In genomic region chr4:183936574-183937335, GRCh38 we compare ENCODE assay signal across 27 cellular contexts. TPM values are rescaled to one million over a fixed set of nuclear protein-coding genes. Genes with fewer than 3 reads are reported as not detected.
DNase-seq lines count a peak whose midpoint lies in the region; ATAC-seq and TF ChIP-seq lines count a peak whose summit lies in the region.
"Had no signal": no experiment of that assay in that cellular context is flagged by ENCODE, and none has a peak within 500 bp of the region (broad histone marks: within the 10 kb centered on the region; RNA-seq: fewer than 3 reads in every experiment).

No MANE protein-coding gene starts in this region.

- H3K4me1 Mint-ChIP-seq in activated T-cell treated with anti-CD3 and anti-CD28 coated beads, Interleukin-2, amount 50 U/mL, for 24 hours (ENCODE audit: low read depth) = peaks cover 5% of the 10 kb centered on the region
- H3K4me1 Mint-ChIP-seq: CD4-positive, alpha-beta memory T cell; naive thymus-derived CD4-positive, alpha-beta T cell had no signal

- TF ChIP-seq RAD21 in SK-N-SH (IDR thresholded peaks at IDR 0.05; ENCODE audit: low read length) = no peak

- no peak overlapping the region for H3K4me3 Mint-ChIP-seq in activated T-cell treated with anti-CD3 and anti-CD28 coated beads, Interleukin-2, amount 50 U/mL, for 24 hours
- H3K4me3 Mint-ChIP-seq: activated naive CD8-positive, alpha-beta T cell; CD4-positive, alpha-beta memory T cell; naive thymus-derived CD4-positive, alpha-beta T cell had no signal

- TF ChIP-seq CTCF in RWPE1 (conservative IDR thresholded peaks at IDR 0.05; ENCODE audit: low read depth) = no peak
- no peak for TF ChIP-seq CTCF in epithelial cell of esophagus (IDR thresholded peaks at IDR 0.05; ENCODE audit: insufficient read depth, low read depth, low read length, missing control alignments)
- TF ChIP-seq CTCF in body of pancreas (IDR thresholded peaks at IDR 0.05) = no peak
- no peak for TF ChIP-seq CTCF in SK-N-SH (IDR thresholded peaks at IDR 0.05)

- H3K9me3 ChIP-seq in body of pancreas (no peaks in the 10 kb centered on the region), SK-N-SH (no peaks in the 10 kb centered on the region)
- H3K9me3 ChIP-seq: left lung, testis had no signal

- H3K9me2 ChIP-seq in SK-N-SH = no peaks in the 10 kb centered on the region

- H3K27ac Mint-ChIP-seq in activated T-cell treated with anti-CD3 and anti-CD28 coated beads, Interleukin-2, amount 50 U/mL, for 24 hours = peak overlapping the region; percentile 32
- H3K27ac Mint-ChIP-seq: activated naive CD8-positive, alpha-beta T cell; CD4-positive, alpha-beta memory T cell; naive thymus-derived CD4-positive, alpha-beta T cell had no signal

- no peaks in the 10 kb centered on the region for H3K9me3 Mint-ChIP-seq in activated T-cell treated with anti-CD3 and anti-CD28 coated beads, Interleukin-2, amount 50 U/mL, for 24 hours
- H3K9me3 Mint-ChIP-seq: CD4-positive, alpha-beta memory T cell; naive thymus-derived CD4-positive, alpha-beta T cell had no signal

- no peaks in the 10 kb centered on the region for H3K79me2 ChIP-seq in SK-N-SH (ENCODE audit: insufficient read depth)

- no peak for TF ChIP-seq POLR2A in body of pancreas (IDR thresholded peaks at IDR 0.05)

- no peak for DNase-seq in activated T-cell treated with anti-CD3 and anti-CD28 coated beads, Interleukin-2, amount 50 U/mL, for 24 hours
- no peak for DNase-seq in activated T-cell treated with anti-CD3 and anti-CD28 coated beads, Interleukin-2, amount 50 U/mL, for 48 hours
- DNase-seq in RWPE1 (ENCODE audit: low spot score) (peak; percentile 15), epithelial cell of esophagus (ENCODE audit: low read depth) (peak; percentile 66), AG08395 (ENCODE audit: low spot score) (no peak), body of pancreas (no peak), SK-N-SH (no peak)
- DNase-seq in stimulated activated CD4-positive, alpha-beta T cell treated with anti-CD3 and anti-CD28 coated beads, Interleukin-4, amount 100 ng/mL, for 24 hours = no peak
- DNase-seq: activated CD8-positive, alpha-beta memory T cell treated with anti-CD3 and anti-CD28 coated beads, Interleukin-2, amount 50 U/mL, for 48 hours; activated effector memory CD4-positive, alpha-beta T cell treated with Interleukin-2 at 50 U/mL for 16 hours; aorta; CD4-positive, alpha-beta memory T cell; central memory CD4-positive, alpha-beta T cell; EL; left lung; naive thymus-derived CD4-positive, alpha-beta T cell; NCI-H2081 treated with DMSO at 0.1 percent for 48 hours; NCI-H446; occipital lobe; PC-3; SHP77; stimulated activated CD4-positive, alpha-beta T cell treated with anti-CD3 and anti-CD28 coated beads, Interleukin-15, amount 100 ng/mL, for 24 hours; stimulated activated naive CD4-positive, alpha-beta T cell treated with Interleukin-2 at 50 U/mL for 16 hours; T1000; testis had no signal

- intact Hi-C loops in body of pancreas (cut with DNase I) = no loop called here

- H3K27me3 ChIP-seq in body of pancreas (no peaks in the 10 kb centered on the region), SK-N-SH (ENCODE audit: insufficient read depth) (no peaks in the 10 kb centered on the region)
- H3K27me3 ChIP-seq: left lung, testis had no signal

- H3K4me2 ChIP-seq in SK-N-SH = no peak overlapping the region

- H3K4me3 ChIP-seq in epithelial cell of esophagus (ENCODE audit: low read length) (no peak overlapping the region), body of pancreas (no peak overlapping the region), SK-N-SH (ENCODE audit: low read depth in 2 of 2, low read length in 1 of 2) (no peak overlapping the region)
- H3K4me3 ChIP-seq: GM12878, left lung, testis had no signal

- H3K27ac ChIP-seq in RWPE1 (no peak overlapping the region), body of pancreas (no peak overlapping the region), SK-N-SH (ENCODE audit: low read depth in 2 of 2, low read length in 1 of 2) (no peak overlapping the region; a peak in 1 of 4 replicates)
- H3K27ac ChIP-seq: left lung, testis had no signal

- CTCF ChIA-PET in RWPE1 (lab: Yijun Ruan, JAX) (interaction anchor here (0.6 to 0.9 kb wide), 2 partner anchors 30 to 67 kb away, joined by 3 to 8 read pairs; no protein-coding TSS in a partner anchor), SK-N-SH (lab: Yijun Ruan, JAX) (interaction anchor here (1.3 kb wide), 1 partner anchor 163 kb away, joined by 4 read pairs; no protein-coding TSS in a partner anchor)

- no peak for TF ChIP-seq EP300 in SK-N-SH (IDR thresholded peaks at IDR 0.05; ENCODE audit: borderline replicate concordance in 1 of 2, low read depth in 1 of 2, low read length in 1 of 2)

- no peak overlapping the region for H2AFZ ChIP-seq in SK-N-SH (ENCODE audit: low read depth)

- POLR2A ChIA-PET in RWPE1 (lab: Yijun Ruan, JAX; ENCODE audit: low non-redundant PET) (no interaction called here), SK-N-SH (lab: Yijun Ruan, JAX) (no interaction called here)

- no peaks in the 10 kb centered on the region for H4K20me1 ChIP-seq in SK-N-SH (ENCODE audit: insufficient read depth)

- H3K4me1 ChIP-seq in body of pancreas (no peaks in the 10 kb centered on the region), SK-N-SH (ENCODE audit: control insufficient read depth in 1 of 2, insufficient read depth in 2 of 2, low read depth in 1 of 2, low read length in 1 of 2) (peaks cover 0 to 11% of the 10 kb centered on the region in 2 experiments; a peak in 2 of 4 replicates)
- H3K4me1 ChIP-seq: left lung, testis had no signal

- no peaks in the 10 kb centered on the region for H3K36me3 Mint-ChIP-seq in activated T-cell treated with anti-CD3 and anti-CD28 coated beads, Interleukin-2, amount 50 U/mL, for 24 hours (ENCODE audit: low read depth)
- H3K36me3 Mint-ChIP-seq: activated naive CD8-positive, alpha-beta T cell; CD4-positive, alpha-beta memory T cell; naive thymus-derived CD4-positive, alpha-beta T cell had no signal

- H3K36me3 ChIP-seq in body of pancreas (replicated peaks in 1 of 2; ENCODE audit: insufficient read depth in 1 of 2, low read depth in 2 of 2) (no peaks in the 10 kb centered on the region), SK-N-SH (replicated peaks in 1 of 2; ENCODE audit: control insufficient read depth in 1 of 2, insufficient read depth in 2 of 2, low read length in 1 of 2) (no peaks in the 10 kb centered on the region)
- H3K36me3 ChIP-seq: left lung had no signal

- H3F3A ChIP-seq in SK-N-SH (replicated peaks; ENCODE audit: insufficient read depth) = no peaks in the 10 kb centered on the region

- WGBS in body of pancreas, 2 donors = 85 to 96% methylated on average over 3 of the region's 3 CpGs
- 60% methylated on average over 3 of the region's 3 CpGs for WGBS in SK-N-SH (ENCODE audit: low lambda C conversion rate)

- no peak overlapping the region for H3K9ac ChIP-seq in SK-N-SH

- ATAC-seq in body of pancreas = no peak
- ATAC-seq: GM12878; left lung; naive thymus-derived CD4-positive, alpha-beta T cell; PC-3 had no signal

- peaks cover 23% of the 10 kb centered on the region for H3K27me3 Mint-ChIP-seq in activated T-cell treated with anti-CD3 and anti-CD28 coated beads, Interleukin-2, amount 50 U/mL, for 24 hours
- H3K27me3 Mint-ChIP-seq: activated naive CD8-positive, alpha-beta T cell had no signal

TF ChIP-seq in SK-N-SH, 30 proteins besides CTCF, POLR2A, EP300 and RAD21 (continues in another document):
- TF ChIP-seq MAX (IDR thresholded peaks at IDR 0.05; ENCODE audit: low read depth) = no peak
- TF ChIP-seq, protein P1, sequence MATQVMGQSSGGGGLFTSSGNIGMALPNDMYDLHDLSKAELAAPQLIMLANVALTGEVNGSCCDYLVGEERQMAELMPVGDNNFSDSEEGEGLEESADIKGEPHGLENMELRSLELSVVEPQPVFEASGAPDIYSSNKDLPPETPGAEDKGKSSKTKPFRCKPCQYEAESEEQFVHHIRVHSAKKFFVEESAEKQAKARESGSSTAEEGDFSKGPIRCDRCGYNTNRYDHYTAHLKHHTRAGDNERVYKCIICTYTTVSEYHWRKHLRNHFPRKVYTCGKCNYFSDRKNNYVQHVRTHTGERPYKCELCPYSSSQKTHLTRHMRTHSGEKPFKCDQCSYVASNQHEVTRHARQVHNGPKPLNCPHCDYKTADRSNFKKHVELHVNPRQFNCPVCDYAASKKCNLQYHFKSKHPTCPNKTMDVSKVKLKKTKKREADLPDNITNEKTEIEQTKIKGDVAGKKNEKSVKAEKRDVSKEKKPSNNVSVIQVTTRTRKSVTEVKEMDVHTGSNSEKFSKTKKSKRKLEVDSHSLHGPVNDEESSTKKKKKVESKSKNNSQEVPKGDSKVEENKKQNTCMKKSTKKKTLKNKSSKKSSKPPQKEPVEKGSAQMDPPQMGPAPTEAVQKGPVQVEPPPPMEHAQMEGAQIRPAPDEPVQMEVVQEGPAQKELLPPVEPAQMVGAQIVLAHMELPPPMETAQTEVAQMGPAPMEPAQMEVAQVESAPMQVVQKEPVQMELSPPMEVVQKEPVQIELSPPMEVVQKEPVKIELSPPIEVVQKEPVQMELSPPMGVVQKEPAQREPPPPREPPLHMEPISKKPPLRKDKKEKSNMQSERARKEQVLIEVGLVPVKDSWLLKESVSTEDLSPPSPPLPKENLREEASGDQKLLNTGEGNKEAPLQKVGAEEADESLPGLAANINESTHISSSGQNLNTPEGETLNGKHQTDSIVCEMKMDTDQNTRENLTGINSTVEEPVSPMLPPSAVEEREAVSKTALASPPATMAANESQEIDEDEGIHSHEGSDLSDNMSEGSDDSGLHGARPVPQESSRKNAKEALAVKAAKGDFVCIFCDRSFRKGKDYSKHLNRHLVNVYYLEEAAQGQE (IDR thresholded peaks at IDR 0.05; ENCODE audit: low read depth, low read length) = no peak
- TF ChIP-seq TEAD4 (IDR thresholded peaks at IDR 0.05; ENCODE audit: borderline replicate concordance, insufficient read depth) = no peak
- no peak for TF ChIP-seq SIN3A (IDR thresholded peaks at IDR 0.05; ENCODE audit: borderline replicate concordance, low read depth, low read length)
- TF ChIP-seq USF2 (IDR thresholded peaks at IDR 0.05; ENCODE audit: borderline replicate concordance, low read depth, low read length) = no peak
- no peak for TF ChIP-seq GATA2 (CRISPR knock-in tag; IDR thresholded peaks at IDR 0.05)
- TF ChIP-seq TCF12 (IDR thresholded peaks at IDR 0.05) = no peak

RNA-seq across cellular contexts. Expression of gene STOX2, which starts 31.6 kb away (rescaled TPM):
- total RNA-seq in body of pancreas = 10 to 100 TPM; 15.0 to 15.8 TPM
- polyA plus RNA-seq in SK-N-SH (2012; rRNA removed) = 0.16 and 0.49 TPM in 2 replicates
- polyA plus RNA-seq in SK-N-SH (2012; cell fraction: cytosol; rRNA removed) = 0.27 and 0.43 TPM in 2 replicates
- polyA plus RNA-seq in SK-N-SH (2012; cell fraction: nucleus; rRNA removed) = 0.43 and 1.5 TPM in 2 replicates
- total RNA-seq: CD4-positive, alpha-beta memory T cell; naive thymus-derived CD4-positive, alpha-beta T cell had no signal
- polyA plus RNA-seq: CD4-positive, alpha-beta memory T cell; naive thymus-derived CD4-positive, alpha-beta T cell had no signal

Comparison
In these comparisons a context has a peak if more than half of its experiments do, and no peak if none do; other contexts are left out.
1. DNase-seq: peak in RWPE1 (single experiment) and epithelial cell of esophagus (single experiment); none in activated T-cell treated with anti-CD3 and anti-CD28 coated beads, Interleukin-2, amount 50 U/mL, for 24 hours (single experiment), activated T-cell treated with anti-CD3 and anti-CD28 coated beads, Interleukin-2, amount 50 U/mL, for 48 hours (0 of 2), AG08395 (single experiment), body of pancreas (0 of 4), stimulated activated CD4-positive, alpha-beta T cell treated with anti-CD3 and anti-CD28 coated beads, Interleukin-4, amount 100 ng/mL, for 24 hours (single experiment) and SK-N-SH (single experiment).